ENCODE assay signal across 1 cellular context in the genomic region with DNA sequence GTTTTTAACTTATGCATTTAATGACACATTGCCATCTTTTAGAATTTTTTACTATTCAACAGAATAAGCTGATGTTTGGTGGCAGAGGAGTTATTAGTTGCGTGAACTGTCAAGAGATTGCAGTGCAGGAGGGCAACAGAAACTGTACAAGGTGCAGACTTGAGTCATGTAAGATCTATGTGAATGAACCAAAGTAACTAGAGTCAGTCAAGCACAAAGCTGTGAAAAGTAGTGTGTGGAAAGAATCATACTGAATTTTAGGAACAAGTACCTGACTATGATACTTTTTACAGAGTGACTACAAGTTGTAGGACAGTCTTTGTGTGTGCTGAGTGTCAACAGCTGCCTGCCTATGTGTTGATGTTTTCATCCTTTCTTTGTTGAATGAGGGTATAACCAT.
A peak's percentile ranks its signal among the peaks of the same experiment; 100 is the strongest.
TF ChIP-seq lines count a peak whose summit lies in the region.

No MANE protein-coding gene starts in this region.

TF ChIP-seq in GM12878, 131 proteins besides CTCF, POLR2A, EP300 and RAD21 (continued from another document):
- TF ChIP-seq, protein P1, sequence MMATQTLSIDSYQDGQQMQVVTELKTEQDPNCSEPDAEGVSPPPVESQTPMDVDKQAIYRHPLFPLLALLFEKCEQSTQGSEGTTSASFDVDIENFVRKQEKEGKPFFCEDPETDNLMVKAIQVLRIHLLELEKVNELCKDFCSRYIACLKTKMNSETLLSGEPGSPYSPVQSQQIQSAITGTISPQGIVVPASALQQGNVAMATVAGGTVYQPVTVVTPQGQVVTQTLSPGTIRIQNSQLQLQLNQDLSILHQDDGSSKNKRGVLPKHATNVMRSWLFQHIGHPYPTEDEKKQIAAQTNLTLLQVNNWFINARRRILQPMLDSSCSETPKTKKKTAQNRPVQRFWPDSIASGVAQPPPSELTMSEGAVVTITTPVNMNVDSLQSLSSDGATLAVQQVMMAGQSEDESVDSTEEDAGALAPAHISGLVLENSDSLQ (IDR thresholded peaks at IDR 0.05) = 0 out of 2 replicates have a peak, but pooled peaks have one; percentile 8
